Comparison of ENCODE assay signal across 19 cellular contexts in the genomic region with DNA sequence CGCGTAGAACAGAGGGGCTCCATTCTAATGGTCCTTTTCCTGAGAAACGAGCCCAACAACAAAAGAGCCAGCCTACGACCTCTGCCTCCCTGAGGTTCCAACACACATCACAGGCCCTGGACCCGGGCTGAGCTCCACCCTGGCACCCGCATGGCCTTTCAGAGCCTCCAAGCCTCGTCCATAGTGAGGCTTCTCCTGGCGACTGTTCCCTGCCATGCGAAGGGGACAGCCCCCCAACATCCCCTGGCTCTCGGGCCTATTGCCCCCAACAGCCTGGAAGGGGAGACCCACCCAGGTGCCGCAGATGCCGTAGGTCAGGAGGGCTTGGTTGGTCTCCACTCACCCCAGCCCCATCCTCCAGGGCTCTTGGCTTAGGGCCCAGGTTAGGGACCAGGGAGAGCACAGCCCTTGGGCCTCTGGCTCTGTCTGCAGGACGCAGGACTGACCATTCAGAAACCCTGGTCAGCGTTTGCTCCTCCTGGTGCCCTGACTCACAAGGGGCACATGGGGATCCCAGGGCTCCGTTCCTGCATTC.
DNase-seq lines count a peak whose midpoint lies in the region; ATAC-seq and TF ChIP-seq lines count a peak whose summit lies in the region.
"Had no signal": no experiment of that assay in that cellular context is flagged by ENCODE, and none has a peak within 500 bp of the region (broad histone marks: within the 10 kb centered on the region; RNA-seq: fewer than 3 reads in every experiment).

No MANE protein-coding gene starts in this region.

- H3K9me3 ChIP-seq in BLaER1 treated with 17β-estradiol and CSF1 and Interleukin-3, amounts not matched to agents 10 nM and 100 nM (replicated peaks in 1 of 11): no peaks in the 10 kb centered on the region
- H3K9me3 ChIP-seq in Panc1 (ENCODE audit: control insufficient read depth, insufficient read depth, low read depth, low read length): no peaks in the 10 kb centered on the region
- H3K9me3 ChIP-seq in left lung: no peaks in the 10 kb centered on the region
- peaks cover 3% of the 10 kb centered on the region for H3K9me3 ChIP-seq in osteoblast (ENCODE audit: low read depth, low read length)
- no peaks in the 10 kb centered on the region for H3K9me3 ChIP-seq in Caco-2

- H3K27ac Mint-ChIP-seq in Caco-2 (ENCODE audit: unreplicated experiment): no peak overlapping the region
- H3K27ac Mint-ChIP-seq: B cell; CD4-positive, alpha-beta memory T cell; H9 had no signal

- POLR2A ChIA-PET in Panc1 (lab: Charles Lee): no interaction called here
- POLR2A ChIA-PET in Caco-2 (lab: Charles Lee): no interaction called here

- H3K9ac ChIP-seq in BLaER1 treated with 17β-estradiol and CSF1 and Interleukin-3, amounts not matched to agents 10 nM and 100 nM: peak overlapping the region in 4 of 11 experiments; percentile 75 to 81 (median 79); a peak in 7 of 22 replicates
- H3K9ac ChIP-seq: GM23248 had no signal

- no peaks in the 10 kb centered on the region; a peak in 1 of 22 replicates for H4K20me1 ChIP-seq in BLaER1 treated with 17β-estradiol and CSF1 and Interleukin-3, amounts not matched to agents 10 nM and 100 nM
- H4K20me1 ChIP-seq in osteoblast (ENCODE audit: insufficient read depth, low read length): no peaks in the 10 kb centered on the region

- 0 out of 22 replicates have a peak, but pooled peaks cover 0 to 7% (median 0%) of the 10 kb centered on the region in 11 experiments for H3K36me3 ChIP-seq in BLaER1 treated with 17β-estradiol and CSF1 and Interleukin-3, amounts not matched to agents 10 nM and 100 nM
- H3K36me3 ChIP-seq in Panc1 (ENCODE audit: control insufficient read depth, insufficient read depth, low read length): no peaks in the 10 kb centered on the region
- no peaks in the 10 kb centered on the region for H3K36me3 ChIP-seq in left lung
- no peaks in the 10 kb centered on the region for H3K36me3 ChIP-seq in osteoblast (ENCODE audit: insufficient read depth, low read length)
- no peaks in the 10 kb centered on the region for H3K36me3 ChIP-seq in Caco-2 (ENCODE audit: control insufficient read depth, insufficient read depth, low read length)

- peaks cover 13% of the 10 kb centered on the region for H3K27me3 Mint-ChIP-seq in Caco-2 (ENCODE audit: insufficient read depth, unreplicated experiment)
- H3K27me3 Mint-ChIP-seq: B cell; CD4-positive, alpha-beta memory T cell had no signal

- H2AFZ ChIP-seq in osteoblast (ENCODE audit: low read length): no peak overlapping the region
- H2AFZ ChIP-seq: GM23248 had no signal

- CTCF ChIA-PET in Panc1 (lab: Charles Lee): no interaction called here
- CTCF ChIA-PET in Caco-2 (lab: Charles Lee): no interaction called here

- no peak overlapping the region for H3K4me3 Mint-ChIP-seq in Caco-2 (ENCODE audit: unreplicated experiment)
- H3K4me3 Mint-ChIP-seq: B cell; CD4-positive, alpha-beta memory T cell; H9 had no signal

- no peaks in the 10 kb centered on the region for H3K9me3 Mint-ChIP-seq in Caco-2 (ENCODE audit: unreplicated experiment)
- H3K9me3 Mint-ChIP-seq: H9 had no signal

- peaks cover 0 to 37% (median 0%) of the 10 kb centered on the region in 11 experiments; a peak in 4 of 22 replicates for H3K27me3 ChIP-seq in BLaER1 treated with 17β-estradiol and CSF1 and Interleukin-3, amounts not matched to agents 10 nM and 100 nM
- H3K27me3 ChIP-seq in Panc1 (ENCODE audit: control insufficient read depth, insufficient read depth, low read length) (peaks cover 7% of the 10 kb centered on the region; the same call in 1 of the 2 replicates), left lung (peaks cover 0 to 32% of the 10 kb centered on the region in 2 donors), osteoblast (ENCODE audit: insufficient read depth, low read length) (no peaks in the 10 kb centered on the region), Caco-2 (replicated peaks; ENCODE audit: control insufficient read depth, insufficient read depth, low read length) (no peaks in the 10 kb centered on the region)

- H3K36me3 Mint-ChIP-seq in Caco-2 (ENCODE audit: insufficient read depth, unreplicated experiment): no peaks in the 10 kb centered on the region
- H3K36me3 Mint-ChIP-seq: CD4-positive, alpha-beta memory T cell had no signal

- TF ChIP-seq CTCF in Panc1 (IDR thresholded peaks at IDR 0.05): no peak
- no peak for TF ChIP-seq CTCF in left lung (IDR thresholded peaks at IDR 0.05)
- no peak for TF ChIP-seq CTCF in osteoblast (IDR thresholded peaks at IDR 0.05; ENCODE audit: extremely low read depth, low read depth, low read length)
- no peak for TF ChIP-seq CTCF in Caco-2 (IDR thresholded peaks at IDR 0.05; ENCODE audit: insufficient read depth in 1 of 2, low read depth in 1 of 2, low read length in 1 of 2, severe bottlenecking in 1 of 2, unreplicated experiment in 1 of 2)

- no peaks in the 10 kb centered on the region for H3K4me1 Mint-ChIP-seq in Caco-2 (ENCODE audit: low read depth, unreplicated experiment)
- H3K4me1 Mint-ChIP-seq: B cell; CD4-positive, alpha-beta memory T cell had no signal

- H3K4me1 ChIP-seq in BLaER1 treated with 17β-estradiol and CSF1 and Interleukin-3, amounts not matched to agents 10 nM and 100 nM: peaks cover 34 to 100% (median 100%) of the 10 kb centered on the region in 10 experiments
- H3K4me1 ChIP-seq in Panc1 (ENCODE audit: control insufficient read depth, insufficient read depth, low read length) (no peaks in the 10 kb centered on the region), left lung (no peaks in the 10 kb centered on the region), osteoblast (ENCODE audit: insufficient read depth, low read length) (no peaks in the 10 kb centered on the region), Caco-2 (no peaks in the 10 kb centered on the region)

- no peak overlapping the region; a peak in 1 of 20 replicates for H3K4me3 ChIP-seq in BLaER1 treated with 17β-estradiol and CSF1 and Interleukin-3, amounts not matched to agents 10 nM and 100 nM
- H3K4me3 ChIP-seq in Panc1 (ENCODE audit: low read depth in 2 of 2, low read length in 2 of 2) (no peak overlapping the region), left lung (no peak overlapping the region), osteoblast (ENCODE audit: insufficient read depth, low read length) (no peak overlapping the region), Caco-2 (ENCODE audit: low read depth, low read length) (no peak overlapping the region)
- H3K4me3 ChIP-seq: GM12878, GM23248 had no signal

- in situ Hi-C loops in Panc1 (cut with HindIII; ENCODE audit: low pct_unique_long_range_greater_than_20kb, low sequenced_read_pairs): no loop called here

- no peak for DNase-seq in Panc1 (ENCODE audit: low read depth, low spot score)
- DNase-seq in left lung: peak; percentile 11 to 51
- peak; percentile 34 for DNase-seq in osteoblast (ENCODE audit: insufficient read length, low spot score, missing footprints)
- no peak for DNase-seq in KG1 (lab: John Stamatoyannopoulos, UW)
- DNase-seq in Caco-2: no peak
- DNase-seq: C1 segment of cervical spinal cord; CD4-positive, alpha-beta memory T cell; DMS 273 treated with DMSO at 0.1 percent for 48 hours; DMS79; EL; GDM1; GM23248; H9 had no signal

- peak overlapping the region in 8 of 11 experiments; percentile 76 to 96 (median 88); a peak in 16 of 22 replicates for H3K27ac ChIP-seq in BLaER1 treated with 17β-estradiol and CSF1 and Interleukin-3, amounts not matched to agents 10 nM and 100 nM
- no peak overlapping the region for H3K27ac ChIP-seq in Panc1 (ENCODE audit: low read length)
- H3K27ac ChIP-seq in left lung: no peak overlapping the region
- H3K27ac ChIP-seq in osteoblast (ENCODE audit: low read depth, low read length): no peak overlapping the region
- H3K27ac ChIP-seq: GM23248 had no signal

- BruUV-seq in Panc1 (replicated peaks; lab: Mats Ljungman, UMichigan) (no TSS peak), Caco-2 (replicated peaks; lab: Mats Ljungman, UMichigan) (no TSS peak)

- H3K79me2 ChIP-seq in osteoblast (ENCODE audit: insufficient read depth, low read length): no peaks in the 10 kb centered on the region

- ATAC-seq in Panc1 (0 out of 2 replicates have a peak, but pooled peaks have one; percentile 32), left lung (no peak), HG03196 (IDR thresholded peaks at IDR 0.05; ENCODE audit: unreplicated experiment) (no peak), HG03175 (IDR thresholded peaks at IDR 0.05; ENCODE audit: unreplicated experiment) (no peak)
- ATAC-seq: GM12878, HCT116 had no signal

- peak overlapping the region in 10 of 11 experiments; percentile 78 to 98 (median 96); a peak in 19 of 22 replicates for H3K4me2 ChIP-seq in BLaER1 treated with 17β-estradiol and CSF1 and Interleukin-3, amounts not matched to agents 10 nM and 100 nM
- H3K4me2 ChIP-seq in osteoblast (ENCODE audit: insufficient read depth, low read length): no peak overlapping the region

- intact Hi-C loops in Panc1 (cut with micrococcal nuclease; ENCODE audit: unreplicated experiment): no loop called here
- intact Hi-C loops in left lung (cut with DNase I): no loop called here
- intact Hi-C loops in Caco-2 (cut with micrococcal nuclease; ENCODE audit: unreplicated experiment): no loop called here

Comparison
In these comparisons a context has a peak if more than half of its experiments do, and no peak if none do; other contexts are left out.
1. H3K27ac ChIP-seq: peak in BLaER1 treated with 17β-estradiol and CSF1 and Interleukin-3, amounts not matched to agents 10 nM and 100 nM (8 of 11); none in Panc1 (single experiment), left lung (0 of 2) and osteoblast (single experiment).
2. DNase-seq: peak in left lung (2 of 2) and osteoblast (single experiment); none in Panc1 (single experiment), KG1 (single experiment) and Caco-2 (0 of 2).